ENCODE assay signal across 10 cellular contexts in genomic region chr3:126132751-126133511, GRCh38. TPM values are rescaled to one million over a fixed set of nuclear protein-coding genes. Genes with fewer than 3 reads are reported as not detected.
A peak's percentile ranks its signal among the peaks of the same experiment; 100 is the strongest.
DNase-seq lines count a peak whose midpoint lies in the region; ATAC-seq and TF ChIP-seq lines count a peak whose summit lies in the region.
"Had no signal": no experiment of that assay in that cellular context is flagged by ENCODE, and none has a peak within 500 bp of the region (broad histone marks: within the 10 kb centered on the region; RNA-seq: fewer than 3 reads in every experiment).

No MANE protein-coding gene starts in this region.

- BruUV-seq in mammary epithelial cell (replicated peaks; lab: Mats Ljungman, UMichigan) (no TSS peak), MCF 10A (replicated peaks; lab: Mats Ljungman, UMichigan) (no TSS peak)

- CTCF ChIA-PET in mammary epithelial cell (lab: Charles Lee; ENCODE audit: low non-redundant PET): interaction anchor here (0.6 kb wide), 1 partner anchor 210 kb away, joined by 4 read pairs; no protein-coding TSS in a partner anchor
- CTCF ChIA-PET in MCF 10A (lab: Yijun Ruan, JAX): interaction anchor here (0.6 to 4.0 kb wide), 40 partner anchors 8 to 1892 kb away, joined by 3 to 88 read pairs (median 5); partner anchors contain the start of genes CFAP100 and ZXDC

- no peaks in the 10 kb centered on the region for H3K9me3 Mint-ChIP-seq in MCF 10A (ENCODE audit: unreplicated experiment)
- H3K9me3 Mint-ChIP-seq: CD4-positive, alpha-beta T cell had no signal

- H3K4me1 Mint-ChIP-seq in MCF 10A (ENCODE audit: insufficient read depth, unreplicated experiment): peaks cover 11% of the 10 kb centered on the region

- intact Hi-C loops in mammary epithelial cell (cut with micrococcal nuclease) (loop anchor here (5.0 kb wide), 3 partner anchors 161 to 434 kb away; no protein-coding TSS in a partner anchor), MCF 10A (cut with micrococcal nuclease) (no loop called here)

- H3K27ac Mint-ChIP-seq in MCF 10A (ENCODE audit: low read depth, unreplicated experiment): no peak overlapping the region
- H3K27ac Mint-ChIP-seq: CD4-positive, alpha-beta T cell had no signal

- H3K4me1 ChIP-seq in mammary epithelial cell (ENCODE audit: insufficient read depth, low read length): peaks cover 10% of the 10 kb centered on the region
- H3K4me1 ChIP-seq: sigmoid colon had no signal

- H3K27me3 ChIP-seq in mammary epithelial cell (ENCODE audit: insufficient read depth, low read length) (no peaks in the 10 kb centered on the region), WERI-Rb-1 (ENCODE audit: insufficient read depth, low read depth, severe bottlenecking) (no peaks in the 10 kb centered on the region)
- H3K27me3 ChIP-seq: sigmoid colon had no signal

- H3K27me3 Mint-ChIP-seq in MCF 10A (ENCODE audit: insufficient read depth, unreplicated experiment): peaks cover 14% of the 10 kb centered on the region

- H3K4me3 Mint-ChIP-seq in MCF 10A (ENCODE audit: unreplicated experiment): no peak overlapping the region
- H3K4me3 Mint-ChIP-seq: CD4-positive, alpha-beta T cell had no signal

- POLR2A ChIA-PET in MCF 10A (lab: Yijun Ruan, JAX): interaction anchor here (0.6 kb wide), 2 partner anchors 291 to 958 kb away, joined by 3 read pairs; no protein-coding TSS in a partner anchor

- no peaks in the 10 kb centered on the region for H3K36me3 ChIP-seq in mammary epithelial cell (ENCODE audit: insufficient read depth, low read length)
- no peaks in the 10 kb centered on the region for H3K36me3 ChIP-seq in WERI-Rb-1
- H3K36me3 ChIP-seq: sigmoid colon had no signal

- no peak overlapping the region for H3K4me2 ChIP-seq in mammary epithelial cell (ENCODE audit: insufficient read depth, low read depth, low read length)

- no peaks in the 10 kb centered on the region for H4K20me1 ChIP-seq in mammary epithelial cell (ENCODE audit: insufficient read depth, low read length)

- in situ Hi-C loops in mammary epithelial cell (cut with MboI; ENCODE audit: low sequenced_read_pairs in 2 of 2): loop anchor here (10.0 to 25.0 kb wide), 2 partner anchors 254 to 262 kb away; partner anchors contain the start of gene CFAP100 (in 2 of the 2)

- H3K36me3 Mint-ChIP-seq in MCF 10A (ENCODE audit: insufficient read depth, unreplicated experiment): no peaks in the 10 kb centered on the region

- DNase-seq in mammary epithelial cell (no peak), MCF 10A (ENCODE audit: unreplicated experiment) (no peak), WERI-Rb-1 (peak; percentile 31), iPS-NIHi11 (ENCODE audit: low spot score) (peak; percentile 58), ureter (ENCODE audit: low spot score) (peak; percentile 30), HPDE6-E6E7 (ENCODE audit: extremely low spot score) (no peak), COR-L47 (lab: John Stamatoyannopoulos, UW) (no peak)

- H3K27ac ChIP-seq in mammary epithelial cell (ENCODE audit: insufficient read depth, low read depth, low read length): no peak overlapping the region
- H3K27ac ChIP-seq in WERI-Rb-1: no peak overlapping the region
- H3K27ac ChIP-seq: sigmoid colon had no signal

- H2AFZ ChIP-seq in mammary epithelial cell (ENCODE audit: low read depth, low read length): no peak overlapping the region

- no peaks in the 10 kb centered on the region for H3K79me2 ChIP-seq in mammary epithelial cell (ENCODE audit: insufficient read depth, low read length)

- dilution Hi-C loops in mammary epithelial cell (cut with HindIII; ENCODE audit: low sequenced_read_pairs): loop anchor here (5.0 kb wide), 1 partner anchor 259 kb away; the partner anchor contains the start of gene CFAP100

- H3K9ac ChIP-seq in mammary epithelial cell (ENCODE audit: insufficient read depth, low read length): no peak overlapping the region

- peak; percentile 16 to 31 for TF ChIP-seq CTCF in mammary epithelial cell (conservative IDR thresholded peaks at IDR 0.05 in 1 of 2, IDR thresholded peaks at IDR 0.05 in 1 of 2; ENCODE audit: extremely low read depth in 1 of 2, insufficient read depth in 1 of 2, low read depth in 1 of 2, low read length in 2 of 2)
- TF ChIP-seq CTCF in MCF 10A (IDR thresholded peaks at IDR 0.05; ENCODE audit: unreplicated experiment): no peak
- peak; percentile 55 for TF ChIP-seq CTCF in WERI-Rb-1 (IDR thresholded peaks at IDR 0.05; ENCODE audit: low read depth, low read length)

- no peak for ATAC-seq in GM18519 (IDR thresholded peaks at IDR 0.05; ENCODE audit: low FRiP score, unreplicated experiment)

- H3K4me3 ChIP-seq in mammary epithelial cell (replicated peaks in 1 of 3; ENCODE audit: insufficient read depth in 1 of 3, low read depth in 2 of 3, low read length in 3 of 3) (no peak overlapping the region), WERI-Rb-1 (ENCODE audit: low read depth, low read length) (no peak overlapping the region)
- H3K4me3 ChIP-seq: sigmoid colon had no signal

- H3K9me3 ChIP-seq in mammary epithelial cell (replicated peaks; ENCODE audit: insufficient read depth, low read length): no peaks in the 10 kb centered on the region
- no peaks in the 10 kb centered on the region for H3K9me3 ChIP-seq in WERI-Rb-1 (ENCODE audit: severe bottlenecking)
- H3K9me3 ChIP-seq: sigmoid colon had no signal

- WGBS in mammary epithelial cell (ENCODE audit: low coverage, missing lambda C conversion rate): 75% methylated on average over 12 of the region's 14 CpGs

RNA-seq across cellular contexts. Expression of gene ALDH1L1, which starts 47.5 kb away (rescaled TPM):
- total RNA-seq in mammary epithelial cell (1 to 10 TPM in 1 of 2 donors, under 1 TPM in 1; 0.71 to 1.2 TPM), MCF 10A (2022) (1.5 and 1.9 TPM in 2 replicates), ureter (129 TPM)
- polyA plus RNA-seq in mammary epithelial cell: 0.80 TPM
- polyA minus RNA-seq in mammary epithelial cell: not detected
- total RNA-seq: CD4-positive, alpha-beta T cell had no signal

RNA-seq across cellular contexts. Expression of gene SLC41A3, which starts 49.0 kb away (rescaled TPM):
- total RNA-seq in mammary epithelial cell: 10 to 100 TPM; 25.1 to 43.0 TPM
- 43.6 TPM for polyA plus RNA-seq in mammary epithelial cell
- 43.8 TPM for polyA minus RNA-seq in mammary epithelial cell
- 34.9 and 43.2 TPM in 2 replicates for total RNA-seq in MCF 10A (2022)
- total RNA-seq in ureter: 72.0 TPM

Comparison
In these comparisons a context has a peak if more than half of its experiments do, and no peak if none do; other contexts are left out.
1. DNase-seq: peak in WERI-Rb-1 (single experiment), iPS-NIHi11 (single experiment) and ureter (single experiment); none in mammary epithelial cell (single experiment), MCF 10A (single experiment), HPDE6-E6E7 (single experiment) and COR-L47 (single experiment).
2. RNA of gene ALDH1L1, which starts 47.5 kb away (total RNA-seq): 129 TPM in ureter (single experiment); 1.5 to 1.9 TPM in MCF 10A and 0.71 to 1.2 TPM in mammary epithelial cell; every median in the first group is over 10 times any median in the second.